15 cellular contexts compared by ENCODE assay signal in the genomic region with DNA sequence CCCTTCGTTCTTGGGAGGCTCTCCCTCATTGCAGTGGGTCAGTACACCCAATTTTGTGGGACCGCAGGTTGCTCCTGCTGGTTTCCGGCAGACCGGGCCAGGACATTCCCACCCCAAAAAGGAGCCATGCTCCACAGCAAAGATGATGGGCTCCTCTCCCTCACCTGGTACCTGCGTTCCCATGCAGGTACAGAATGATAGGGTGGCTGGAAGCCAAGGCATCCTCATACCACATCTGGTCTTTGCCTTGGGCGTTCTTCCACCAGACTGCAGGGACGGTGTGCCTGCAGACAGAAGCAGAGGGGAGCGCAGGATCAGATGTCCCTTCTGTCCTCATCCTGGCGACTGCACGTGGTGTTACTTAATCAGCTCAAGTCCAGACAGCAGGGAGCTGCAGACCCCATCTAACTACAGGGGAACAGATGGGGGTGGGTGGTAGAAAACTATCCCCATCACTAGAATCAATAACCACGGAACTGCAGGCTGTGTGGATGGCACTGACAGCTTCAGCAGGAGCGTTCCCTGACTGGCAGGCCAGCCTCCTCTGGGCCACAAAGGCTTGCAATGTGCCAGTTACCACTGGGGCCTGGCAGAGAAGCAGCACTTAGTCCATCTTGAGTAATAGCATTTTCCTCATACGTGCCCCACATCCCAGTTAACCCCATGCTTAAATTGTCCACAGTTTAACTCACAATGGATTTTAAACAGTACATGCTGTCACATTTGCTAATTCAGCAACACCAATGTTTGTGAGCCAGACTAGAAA.
DNase-seq lines count a peak whose midpoint lies in the region; ATAC-seq and TF ChIP-seq lines count a peak whose summit lies in the region.
"Had no signal": no experiment of that assay in that cellular context is flagged by ENCODE, and none has a peak within 500 bp of the region (broad histone marks: within the 10 kb centered on the region; RNA-seq: fewer than 3 reads in every experiment).

No MANE protein-coding gene starts in this region.

- H3K4me3 ChIP-seq in OCI-LY1 (ENCODE audit: low read depth, low read length, poor library complexity, severe bottlenecking) = no peak overlapping the region
- H3K4me3 ChIP-seq: lower lobe of right lung, SK-N-MC had no signal

- ATAC-seq in HG02840 (IDR thresholded peaks at IDR 0.05; ENCODE audit: low FRiP score, unreplicated experiment) = no peak
- no peak for ATAC-seq in activated CD8-positive, alpha-beta T cell treated with anti-CD3 and anti-CD28 coated beads for 36 hours
- ATAC-seq: activated T-cell treated with anti-CD3 and anti-CD28 coated beads, Interleukin-2, amount 50 U/mL, for 72 hours; lower lobe of right lung had no signal

- H3K4me3 Mint-ChIP-seq in T-helper 2 cell treated with Interferon-gamma antibody and Interleukin-4, amounts not matched to agents 5 μg/mL and 100 μg/mL, for 36 hours = no peak overlapping the region
- no peak overlapping the region for H3K4me3 Mint-ChIP-seq in activated CD8-positive, alpha-beta T cell treated with anti-CD3 and anti-CD28 coated beads for 36 hours
- H3K4me3 Mint-ChIP-seq: activated T-cell treated with anti-CD3 and anti-CD28 coated beads, Interleukin-2, amount 50 U/mL, for 72 hours; type B pancreatic cell had no signal

- POLR2A ChIA-PET in activated CD8-positive, alpha-beta T cell treated with anti-CD3 and anti-CD28 coated beads for 36 hours (lab: Charles Lee) = interaction anchor here (1.1 kb wide), 1 partner anchor 87 kb away, joined by 4 read pairs; a partner anchor contains a TSS

- peaks cover 11% of the 10 kb centered on the region for H3K4me1 Mint-ChIP-seq in T-helper 2 cell treated with Interferon-gamma antibody and Interleukin-4, amounts not matched to agents 5 μg/mL and 100 μg/mL, for 36 hours (ENCODE audit: low read depth)
- H3K4me1 Mint-ChIP-seq in activated CD8-positive, alpha-beta T cell treated with anti-CD3 and anti-CD28 coated beads for 36 hours (ENCODE audit: low read depth) = peaks cover 28% of the 10 kb centered on the region

- H3F3A ChIP-seq in OCI-LY1 (ENCODE audit: insufficient read depth, low read length) = 0 out of 2 replicates have a peak, but pooled peaks cover 4% of the 10 kb centered on the region

- peak overlapping the region; percentile 99 for H3K27ac ChIP-seq in OCI-LY1 (ENCODE audit: low read depth, low read length, poor library complexity, severe bottlenecking)
- peak overlapping the region; percentile 78 for H3K27ac ChIP-seq in layer of hippocampus (ENCODE audit: low read depth, low read length)
- H3K27ac ChIP-seq in substantia nigra (ENCODE audit: low read depth, low read length, poor library complexity, severe bottlenecking) = peak overlapping the region; percentile 89
- H3K27ac ChIP-seq: SK-N-MC had no signal

- no peak overlapping the region; the same call in 1 of the 2 replicates for H3K9ac ChIP-seq in OCI-LY1 (ENCODE audit: low read length)

- H3K9me3 ChIP-seq in OCI-LY1 (ENCODE audit: low read length) = no peaks in the 10 kb centered on the region
- H3K9me3 ChIP-seq: lower lobe of right lung had no signal

- H3K36me3 Mint-ChIP-seq in T-helper 2 cell treated with Interferon-gamma antibody and Interleukin-4, amounts not matched to agents 5 μg/mL and 100 μg/mL, for 36 hours (ENCODE audit: low read depth) = peaks cover 14% of the 10 kb centered on the region
- peaks cover 12% of the 10 kb centered on the region for H3K36me3 Mint-ChIP-seq in activated CD8-positive, alpha-beta T cell treated with anti-CD3 and anti-CD28 coated beads for 36 hours (ENCODE audit: low read depth)

- H3K4me2 ChIP-seq in OCI-LY1 (ENCODE audit: low read length) = peak overlapping the region; percentile 68; the same call in 1 of the 2 replicates

- H3K27me3 Mint-ChIP-seq in T-helper 2 cell treated with Interferon-gamma antibody and Interleukin-4, amounts not matched to agents 5 μg/mL and 100 μg/mL, for 36 hours (ENCODE audit: low read depth) = no peaks in the 10 kb centered on the region
- H3K27me3 Mint-ChIP-seq in activated CD8-positive, alpha-beta T cell treated with anti-CD3 and anti-CD28 coated beads for 36 hours = no peaks in the 10 kb centered on the region
- H3K27me3 Mint-ChIP-seq: type B pancreatic cell had no signal

- no peaks in the 10 kb centered on the region for H3K79me2 ChIP-seq in OCI-LY1 (ENCODE audit: insufficient read depth, low read length)

- H3K36me3 ChIP-seq in OCI-LY1 (ENCODE audit: insufficient read depth, low read length) = peaks cover 10% of the 10 kb centered on the region; the same call in 1 of the 2 replicates

- intact Hi-C loops in activated CD8-positive, alpha-beta T cell treated with anti-CD3 and anti-CD28 coated beads for 36 hours (cut with micrococcal nuclease) = no loop called here

- TF ChIP-seq CTCF in OCI-LY1 (IDR thresholded peaks at IDR 0.05; ENCODE audit: low read length) = no peak
- TF ChIP-seq CTCF in activated CD8-positive, alpha-beta T cell treated with anti-CD3 and anti-CD28 coated beads for 36 hours (IDR thresholded peaks at IDR 0.05) = no peak

- no peaks in the 10 kb centered on the region for H3K27me3 ChIP-seq in OCI-LY1 (ENCODE audit: insufficient read depth, low read length)
- H3K27me3 ChIP-seq in layer of hippocampus (ENCODE audit: control insufficient read depth, insufficient read depth, low read length) = no peaks in the 10 kb centered on the region

- H3K27ac Mint-ChIP-seq in T-helper 2 cell treated with Interferon-gamma antibody and Interleukin-4, amounts not matched to agents 5 μg/mL and 100 μg/mL, for 36 hours = peak overlapping the region; percentile 26
- H3K27ac Mint-ChIP-seq in activated CD8-positive, alpha-beta T cell treated with anti-CD3 and anti-CD28 coated beads for 36 hours = no peak overlapping the region
- H3K27ac Mint-ChIP-seq: activated T-cell treated with anti-CD3 and anti-CD28 coated beads, Interleukin-2, amount 50 U/mL, for 72 hours; type B pancreatic cell had no signal

- no peaks in the 10 kb centered on the region for H3K9me2 ChIP-seq in OCI-LY1 (ENCODE audit: low read depth, low read length)

- CTCF ChIA-PET in activated CD8-positive, alpha-beta T cell treated with anti-CD3 and anti-CD28 coated beads for 36 hours (lab: Charles Lee) = interaction anchor here (0.8 kb wide), 1 partner anchor 87 kb away, joined by 3 read pairs; a partner anchor contains a TSS

- no peaks in the 10 kb centered on the region for H3K9me3 Mint-ChIP-seq in T-helper 2 cell treated with Interferon-gamma antibody and Interleukin-4, amounts not matched to agents 5 μg/mL and 100 μg/mL, for 36 hours
- H3K9me3 Mint-ChIP-seq in activated CD8-positive, alpha-beta T cell treated with anti-CD3 and anti-CD28 coated beads for 36 hours = no peaks in the 10 kb centered on the region
- H3K9me3 Mint-ChIP-seq: activated T-cell treated with anti-CD3 and anti-CD28 coated beads, Interleukin-2, amount 50 U/mL, for 72 hours; type B pancreatic cell had no signal

- H2AFZ ChIP-seq in OCI-LY1 (ENCODE audit: low read length) = no peak overlapping the region

- no peaks in the 10 kb centered on the region for H4K20me1 ChIP-seq in OCI-LY1 (ENCODE audit: insufficient read depth, low read length)

- peaks cover 73% of the 10 kb centered on the region for H3K4me1 ChIP-seq in OCI-LY1 (ENCODE audit: insufficient read depth, low read length, severe bottlenecking)

- no peak for DNase-seq in T-helper 2 cell treated with Interferon-gamma antibody and Interleukin-4, amounts not matched to agents 5 μg/mL and 100 μg/mL, for 36 hours (ENCODE audit: low spot score)
- DNase-seq in T-helper 2 cell (no peak), substantia nigra (lab: John Stamatoyannopoulos, UW) (peak in 7 of 49 donors; percentile 31 to 62 (median 41)), epidermal melanocyte (ENCODE audit: insufficient read length, low spot score) (no peak)
- DNase-seq in activated CD8-positive, alpha-beta T cell treated with anti-CD3 and anti-CD28 coated beads for 36 hours = no peak
- DNase-seq: activated CD4-positive, alpha-beta T cell treated with anti-CD3 and anti-CD28 coated beads for 1 hour; activated T-cell treated with anti-CD3 and anti-CD28 coated beads, Interleukin-2, amount 50 U/mL, for 72 hours; dermis blood vessel endothelial cell; IMR-90; lower lobe of right lung had no signal
